In the genomic region with DNA sequence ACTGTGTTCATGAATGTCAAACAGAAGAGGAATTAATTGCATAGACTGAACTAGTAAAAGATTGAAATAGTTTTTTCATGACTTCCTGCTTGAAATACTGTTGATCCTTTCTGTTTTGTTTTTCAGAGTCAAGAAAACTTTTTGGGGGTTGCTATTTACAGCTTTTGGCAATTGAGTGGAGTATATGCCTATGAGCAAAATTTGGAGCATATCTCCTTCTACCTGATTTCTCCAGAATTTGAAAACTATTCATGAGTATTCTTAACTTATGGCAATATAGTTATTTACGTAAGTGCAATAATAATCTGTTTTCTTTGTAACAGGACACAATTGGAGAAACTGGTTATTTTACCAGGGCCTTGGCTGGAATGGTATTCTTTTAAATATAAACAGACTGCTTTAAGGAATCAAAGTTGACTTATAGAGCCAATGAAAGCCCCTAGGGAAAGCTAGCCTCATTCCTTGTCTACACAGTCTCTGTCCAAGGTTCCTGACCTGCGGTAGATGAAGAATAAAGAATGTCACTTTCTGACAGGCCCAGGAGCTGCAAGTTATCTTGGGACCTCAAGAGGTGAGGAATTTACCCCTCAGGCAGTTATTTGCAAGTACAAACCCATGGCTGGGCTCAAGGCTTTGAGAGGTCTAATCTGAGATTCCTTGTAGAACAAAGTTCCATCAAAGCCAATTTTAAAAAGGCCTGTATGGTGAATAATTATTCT, we compare ENCODE assay signal across 1 cellular context.
TF ChIP-seq lines count a peak whose summit lies in the region.

No MANE protein-coding gene starts in this region.

TF ChIP-seq in HCT116, 20 proteins besides CTCF, POLR2A, EP300 and RAD21:
- TF ChIP-seq CBX3 (IDR thresholded peaks at IDR 0.05; ENCODE audit: low read depth), result no peak
- no peak for TF ChIP-seq EZH2 (IDR thresholded peaks at IDR 0.05)
- TF ChIP-seq, protein P1, sequence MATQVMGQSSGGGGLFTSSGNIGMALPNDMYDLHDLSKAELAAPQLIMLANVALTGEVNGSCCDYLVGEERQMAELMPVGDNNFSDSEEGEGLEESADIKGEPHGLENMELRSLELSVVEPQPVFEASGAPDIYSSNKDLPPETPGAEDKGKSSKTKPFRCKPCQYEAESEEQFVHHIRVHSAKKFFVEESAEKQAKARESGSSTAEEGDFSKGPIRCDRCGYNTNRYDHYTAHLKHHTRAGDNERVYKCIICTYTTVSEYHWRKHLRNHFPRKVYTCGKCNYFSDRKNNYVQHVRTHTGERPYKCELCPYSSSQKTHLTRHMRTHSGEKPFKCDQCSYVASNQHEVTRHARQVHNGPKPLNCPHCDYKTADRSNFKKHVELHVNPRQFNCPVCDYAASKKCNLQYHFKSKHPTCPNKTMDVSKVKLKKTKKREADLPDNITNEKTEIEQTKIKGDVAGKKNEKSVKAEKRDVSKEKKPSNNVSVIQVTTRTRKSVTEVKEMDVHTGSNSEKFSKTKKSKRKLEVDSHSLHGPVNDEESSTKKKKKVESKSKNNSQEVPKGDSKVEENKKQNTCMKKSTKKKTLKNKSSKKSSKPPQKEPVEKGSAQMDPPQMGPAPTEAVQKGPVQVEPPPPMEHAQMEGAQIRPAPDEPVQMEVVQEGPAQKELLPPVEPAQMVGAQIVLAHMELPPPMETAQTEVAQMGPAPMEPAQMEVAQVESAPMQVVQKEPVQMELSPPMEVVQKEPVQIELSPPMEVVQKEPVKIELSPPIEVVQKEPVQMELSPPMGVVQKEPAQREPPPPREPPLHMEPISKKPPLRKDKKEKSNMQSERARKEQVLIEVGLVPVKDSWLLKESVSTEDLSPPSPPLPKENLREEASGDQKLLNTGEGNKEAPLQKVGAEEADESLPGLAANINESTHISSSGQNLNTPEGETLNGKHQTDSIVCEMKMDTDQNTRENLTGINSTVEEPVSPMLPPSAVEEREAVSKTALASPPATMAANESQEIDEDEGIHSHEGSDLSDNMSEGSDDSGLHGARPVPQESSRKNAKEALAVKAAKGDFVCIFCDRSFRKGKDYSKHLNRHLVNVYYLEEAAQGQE (IDR thresholded peaks at IDR 0.05; ENCODE audit: low read depth), result peak; percentile 15; the same call in 1 of the 2 replicates
- no peak for TF ChIP-seq EZH2phosphoT487 (IDR thresholded peaks at IDR 0.05; ENCODE audit: borderline replicate concordance)
